ENCODE assay signal across 1 cellular context in genomic region chr16:85362443-85362842, GRCh38.
TF ChIP-seq lines count a peak whose summit lies in the region.

No MANE protein-coding gene starts in this region.

TF ChIP-seq in K562, 482 proteins besides CTCF, POLR2A, EP300 and RAD21 (continued from another document):
- TF ChIP-seq TSHZ1 (CRISPR knock-in tag; IDR thresholded peaks at IDR 0.05) (no peak), NCOA2 (IDR thresholded peaks at IDR 0.05; ENCODE audit: partially characterized antibody in 2 of 2) (no peak), HLTF (IDR thresholded peaks at IDR 0.05) (peak; percentile 93)
